2 cellular contexts compared by ENCODE assay signal in genomic region chr17:28485049-28485448, GRCh38.
TF ChIP-seq lines count a peak whose summit lies in the region.

No MANE protein-coding gene starts in this region.

TF ChIP-seq in GM12878, 131 proteins besides CTCF, POLR2A, EP300 and RAD21:
- TF ChIP-seq POLR2AphosphoS2 (IDR thresholded peaks at IDR 0.05; ENCODE audit: low read depth, low read length) (no peak), SMAD1 (IDR thresholded peaks at IDR 0.05; ENCODE audit: low read depth, partially characterized antibody) (no peak), ZNF274 (IDR thresholded peaks at IDR 0.05; ENCODE audit: insufficient read depth, insufficient read length) (no peak), RFX5 (IDR thresholded peaks at IDR 0.05; ENCODE audit: low read depth, low read length) (no peak), FOXM1 (IDR thresholded peaks at IDR 0.05; ENCODE audit: low read depth, low read length) (no peak)

TF ChIP-seq in HepG2, 621 proteins besides CTCF, POLR2A, EP300 and RAD21:
- TF ChIP-seq NFATC3 (CRISPR knock-in tag; IDR thresholded peaks at IDR 0.05) (no peak), ZNF761 (CRISPR knock-in tag; conservative IDR thresholded peaks at IDR 0.05) (no peak), CEBPG (CRISPR knock-in tag; IDR thresholded peaks at IDR 0.05) (peak; percentile 27; the same call in 1 of the 2 replicates), CEBPB (IDR thresholded peaks at IDR 0.05; ENCODE audit: borderline replicate concordance, low read depth, low read length) (peak; percentile 62), KDM6A (CRISPR knock-in tag; IDR thresholded peaks at IDR 0.05; ENCODE audit: low read depth) (no peak), RARA (CRISPR knock-in tag; IDR thresholded peaks at IDR 0.05) (0 out of 2 replicates have a peak, but pooled peaks have one; percentile 7)
